Comparison of ENCODE assay signal across 16 cellular contexts in genomic region chr16:74844041-74844826, GRCh38.
"Had no signal": no experiment of that assay in that cellular context is flagged by ENCODE, and none has a peak within 500 bp of the region (broad histone marks: within the 10 kb centered on the region; RNA-seq: fewer than 3 reads in every experiment).

No MANE protein-coding gene starts in this region.

- H3K27ac ChIP-seq: adrenal gland, heart left ventricle, left lung, neural progenitor cell, ovary, VCaP had no signal

- H3K4me1 ChIP-seq: adrenal gland, heart left ventricle, left lung, neural progenitor cell had no signal

- H2AFZ ChIP-seq: neural progenitor cell had no signal

- H3K9ac ChIP-seq: neural progenitor cell had no signal

- H3K36me3 ChIP-seq: adrenal gland, heart left ventricle, left lung, neural progenitor cell, ovary had no signal

- H3K27me3 ChIP-seq: adrenal gland, heart left ventricle, left lung, neural progenitor cell, ovary had no signal

- H3K9me3 ChIP-seq: adrenal gland, heart left ventricle, left lung, ovary had no signal

- DNase-seq: activated CD4-positive, alpha-beta T cell treated with anti-CD3 and anti-CD28 coated beads for 48 hours; activated CD8-positive, alpha-beta T cell treated with anti-CD3 and anti-CD28 coated beads, Interleukin-2, amount 10 ng/mL, durations not matched to agents 7 days and 5 days; activated naive CD4-positive, alpha-beta T cell treated with anti-CD3 and anti-CD28 coated beads, Interleukin-2, amount 50 U/mL, for 16 hours; cerebellar nuclear complex; effector memory CD8-positive, alpha-beta T cell; foreskin melanocyte; heart left ventricle; left lung; ovary; stimulated activated CD4-positive, alpha-beta T cell treated with anti-CD3 and anti-CD28 coated beads, Interleukin-12 subunit alpha, Interleukin-12 subunit beta, amount 100 ng/mL, for 4 hours; stimulated activated CD4-positive, alpha-beta T cell treated with anti-CD3 and anti-CD28 coated beads, Interleukin-2, amount 100 ng/mL, for 48 hours; T-cell; T1000 had no signal

- H3K4me2 ChIP-seq: neural progenitor cell had no signal

- H3K4me3 ChIP-seq: adrenal gland, heart left ventricle, left lung, neural progenitor cell, ovary had no signal
